In the genomic region with DNA sequence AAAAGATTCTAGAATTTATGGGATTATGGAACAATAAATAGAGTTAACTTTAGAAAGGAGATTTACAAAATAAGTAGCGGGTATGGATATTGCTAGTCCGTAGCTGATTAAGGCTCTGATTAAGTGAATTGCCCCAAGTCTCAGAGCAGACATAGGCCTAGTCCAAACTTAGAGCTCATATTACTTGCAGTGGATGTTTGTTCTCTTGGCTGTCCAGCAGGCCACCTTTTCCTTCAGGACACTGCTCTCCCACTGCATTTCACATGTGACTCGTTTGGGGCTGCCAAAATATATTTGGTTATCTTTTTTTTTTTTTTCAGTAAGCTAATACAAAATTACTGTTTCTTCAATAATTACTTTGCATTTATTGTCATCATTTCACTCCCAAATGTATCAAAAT, we compare ENCODE assay signal across 20 cellular contexts.
DNase-seq lines count a peak whose midpoint lies in the region; ATAC-seq lines count a peak whose summit lies in the region.
"Had no signal": no experiment of that assay in that cellular context is flagged by ENCODE, and none has a peak within 500 bp of the region (broad histone marks: within the 10 kb centered on the region; RNA-seq: fewer than 3 reads in every experiment).

No MANE protein-coding gene starts in this region.

- H3K4me1 ChIP-seq in skeletal muscle satellite cell (ENCODE audit: control insufficient read depth, insufficient read depth, low read length) = peaks cover 25% of the 10 kb centered on the region

- H3K9me3 ChIP-seq in skeletal muscle satellite cell (replicated peaks; ENCODE audit: low read length) = no peaks in the 10 kb centered on the region
- H3K9me3 ChIP-seq: body of pancreas had no signal

- H3K27ac ChIP-seq in adipose tissue (ENCODE audit: low read depth, low read length) = peak overlapping the region; percentile 38

- H3K9ac ChIP-seq in skeletal muscle satellite cell (ENCODE audit: low read depth, low read length) = peak overlapping the region; percentile 47

- H3K36me3 ChIP-seq in skeletal muscle satellite cell (ENCODE audit: insufficient read depth, low read length) = no peaks in the 10 kb centered on the region

- intact Hi-C loops in left ventricle myocardium superior (cut with micrococcal nuclease) = no loop called here

- ATAC-seq in left ventricle myocardium superior (peak; percentile 61), HG03108 (IDR thresholded peaks at IDR 0.05; ENCODE audit: unreplicated experiment) (no peak), GM19397 (IDR thresholded peaks at IDR 0.05; ENCODE audit: unreplicated experiment) (no peak)
- ATAC-seq: HepG2 had no signal

- 56 to 71% (median 69%) methylated on average over 3 of the region's 3 CpGs for WGBS in adipose tissue, 3 donors

- H3K4me2 ChIP-seq in skeletal muscle satellite cell (ENCODE audit: low read length) = no peak overlapping the region

- H3K4me3 ChIP-seq in skeletal muscle satellite cell (ENCODE audit: low read length) = no peak overlapping the region
- H3K4me3 ChIP-seq: body of pancreas had no signal

- H3K27me3 ChIP-seq in skeletal muscle satellite cell (ENCODE audit: control insufficient read depth, insufficient read depth, low read length) = no peaks in the 10 kb centered on the region
- H3K27me3 ChIP-seq: body of pancreas had no signal

- DNase-seq in GM03348 (ENCODE audit: low spot score) (peak; percentile 14), left ventricle myocardium superior (no peak), T-helper 9 cell (no peak), DMS114 treated with DMSO at 0.1 percent for 48 hours (lab: John Stamatoyannopoulos, UW; ENCODE audit: unreplicated experiment) (no peak)
- DNase-seq: activated CD4-positive, alpha-beta T cell treated with anti-CD3 and anti-CD28 coated beads, Interleukin-2, amount 10 ng/mL, durations not matched to agents 7 days and 5 days; activated naive CD8-positive, alpha-beta T cell treated with anti-CD3 and anti-CD28 coated beads, Interleukin-2, amount 10 ng/mL, durations not matched to agents 7 days and 5 days; CD4-positive, alpha-beta T cell; cortex of kidney; DMS 273 treated with DMSO at 0.1 percent for 48 hours; kidney glomerular epithelial cell; NCI-H1436 treated with DMSO at 0.1 percent for 48 hours; NCI-H2171; NCI-H526; SHP77 had no signal
